In the genomic region with DNA sequence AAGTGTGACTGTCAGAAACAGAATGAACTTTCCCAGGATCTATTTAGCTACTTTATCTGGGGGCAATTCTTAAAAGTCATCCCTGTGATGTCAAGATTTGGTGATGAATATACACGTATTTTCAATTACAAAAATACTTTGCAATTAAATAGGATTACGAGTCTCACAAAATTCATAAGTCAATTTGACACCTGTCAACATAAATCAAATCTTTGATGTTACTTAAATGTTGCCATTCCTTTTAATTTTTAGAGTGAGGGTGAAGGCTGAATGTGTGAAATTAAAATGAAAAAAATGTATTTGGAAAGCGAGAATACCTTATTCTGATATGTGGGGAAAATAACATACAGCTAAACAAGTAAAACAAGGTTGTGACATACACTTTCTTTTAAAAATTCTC, we compare ENCODE assay signal across 28 cellular contexts.
"Had no signal": no experiment of that assay in that cellular context is flagged by ENCODE, and none has a peak within 500 bp of the region (broad histone marks: within the 10 kb centered on the region; RNA-seq: fewer than 3 reads in every experiment).

No MANE protein-coding gene starts in this region.

- H3K4me3 Mint-ChIP-seq: dendritic cell treated with granulocyte-macrophage colony-stimulating factor and Interleukin-4, amounts not matched to agents 40 ng/mL and 50 ng/mL, for 4 days; effector memory CD8-positive, alpha-beta T cell; endodermal cell had no signal

- H3K9me3 ChIP-seq: colonic mucosa, esophagus muscularis mucosa, esophagus squamous epithelium, gastrocnemius medialis, gastroesophageal sphincter, heart left ventricle, heart right ventricle had no signal

- H3K9me3 Mint-ChIP-seq: dendritic cell treated with granulocyte-macrophage colony-stimulating factor and Interleukin-4, amounts not matched to agents 40 ng/mL and 50 ng/mL, for 4 days; effector memory CD8-positive, alpha-beta T cell; endodermal cell had no signal

- H3K27ac Mint-ChIP-seq: dendritic cell treated with granulocyte-macrophage colony-stimulating factor and Interleukin-4, amounts not matched to agents 40 ng/mL and 50 ng/mL, for 4 days; effector memory CD8-positive, alpha-beta T cell; endodermal cell had no signal

- H3K27me3 ChIP-seq: colonic mucosa, dorsolateral prefrontal cortex, esophagus muscularis mucosa, esophagus squamous epithelium, foreskin keratinocyte, gastrocnemius medialis, gastroesophageal sphincter, heart left ventricle, heart right ventricle had no signal

- H3K4me1 ChIP-seq: colonic mucosa, esophagus muscularis mucosa, gastrocnemius medialis, gastroesophageal sphincter had no signal

- DNase-seq: colonic mucosa; cortex of kidney; dermis blood vessel endothelial cell; dorsolateral prefrontal cortex; effector CD4-positive, alpha-beta T cell; effector CD8-positive, alpha-beta T cell; effector memory CD4-positive, alpha-beta T cell; effector memory CD8-positive, alpha-beta T cell; endodermal cell; erythroblast; esophagus squamous epithelium; foreskin fibroblast; foreskin keratinocyte; foreskin melanocyte; gastrocnemius medialis; glutamatergic neuron; head of caudate nucleus; heart left ventricle; heart right ventricle had no signal

- ATAC-seq: effector memory CD8-positive, alpha-beta T cell; esophagus mucosa; foreskin keratinocyte; gastrocnemius medialis; gastroesophageal sphincter; heart left ventricle; heart right ventricle had no signal

- H3K27ac ChIP-seq: colonic mucosa, coronary artery, dorsolateral prefrontal cortex, epithelial cell of prostate, esophagus muscularis mucosa, esophagus squamous epithelium, foreskin keratinocyte, gastrocnemius medialis, gastroesophageal sphincter, heart left ventricle, heart right ventricle had no signal

- FAIRE-seq: colon, endometrium, endothelial cell of umbilical vein had no signal

- H3K4me3 ChIP-seq: colonic mucosa, coronary artery, dorsolateral prefrontal cortex, esophagus muscularis mucosa, esophagus squamous epithelium, gastrocnemius medialis, gastroesophageal sphincter, heart left ventricle, heart right ventricle had no signal

- H3K36me3 ChIP-seq: colonic mucosa, esophagus muscularis mucosa, esophagus squamous epithelium, gastrocnemius medialis, gastroesophageal sphincter, heart left ventricle, heart right ventricle had no signal
